8 cellular contexts compared by ENCODE assay signal in genomic region chr15:99704444-99704838, GRCh38. TPM values are rescaled to one million over a fixed set of nuclear protein-coding genes. Genes with fewer than 3 reads are reported as not detected.
A peak's percentile ranks its signal among the peaks of the same experiment; 100 is the strongest.
DNase-seq lines count a peak whose midpoint lies in the region; ATAC-seq and TF ChIP-seq lines count a peak whose summit lies in the region.

No MANE protein-coding gene starts in this region.

- no peak overlapping the region for H4K8ac ChIP-seq in mesendoderm (ENCODE audit: low read depth, low read length)

- H3K18ac ChIP-seq in mesendoderm (ENCODE audit: low read length), result no peak overlapping the region

- no peak overlapping the region for H2BK120ac ChIP-seq in mesendoderm (ENCODE audit: low read depth, low read length)

- TF ChIP-seq CTCF in GM12872 (IDR thresholded peaks at IDR 0.05; ENCODE audit: insufficient read depth, low read depth, low read length), result peak; percentile 62
- TF ChIP-seq CTCF in NB4 (IDR thresholded peaks at IDR 0.05; ENCODE audit: low read depth, low read length), result peak; percentile 70
- peak; percentile 63 to 71 (median 70) for TF ChIP-seq CTCF in vagina (IDR thresholded peaks at IDR 0.05)

- no peak overlapping the region for H3K23ac ChIP-seq in mesendoderm (ENCODE audit: low read length)

- no peak overlapping the region for H3K56ac ChIP-seq in mesendoderm (ENCODE audit: low read length)

- H2AK5ac ChIP-seq in mesendoderm (ENCODE audit: low read length), result no peak overlapping the region

- no peak overlapping the region for H3K27ac Mint-ChIP-seq in effector memory CD8-positive, alpha-beta T cell

- H3K27me3 ChIP-seq in SJCRH30 (no peaks in the 10 kb centered on the region), mesendoderm (ENCODE audit: insufficient read depth, low read length, poor library complexity) (no peaks in the 10 kb centered on the region), vagina (no peaks in the 10 kb centered on the region)

- no peak overlapping the region for H2BK5ac ChIP-seq in mesendoderm (ENCODE audit: low read length)

- H3K79me1 ChIP-seq in mesendoderm (ENCODE audit: low read length), result no peaks in the 10 kb centered on the region

- intact Hi-C loops in vagina (cut with DNase I), result no loop called here

- TF ChIP-seq POLR2A in NB4 (IDR thresholded peaks at IDR 0.05; ENCODE audit: extremely low read depth, insufficient read length) (no peak), vagina (IDR thresholded peaks at IDR 0.05) (no peak)

- ATAC-seq in HG02623 (IDR thresholded peaks at IDR 0.05; ENCODE audit: unreplicated experiment), result peak; percentile 61
- peak; percentile 86 for ATAC-seq in effector memory CD8-positive, alpha-beta T cell (replicated peaks)

- H3K36me3 ChIP-seq in SJCRH30 (no peaks in the 10 kb centered on the region; the same call in 1 of the 2 replicates), mesendoderm (ENCODE audit: control insufficient read depth, insufficient read depth, low read length) (no peaks in the 10 kb centered on the region), vagina (no peaks in the 10 kb centered on the region)

- no peaks in the 10 kb centered on the region for H3K9me3 Mint-ChIP-seq in effector memory CD8-positive, alpha-beta T cell

- peaks cover 0 to 6% of the 10 kb centered on the region in 2 donors for H3K4me1 Mint-ChIP-seq in effector memory CD8-positive, alpha-beta T cell (ENCODE audit: low read depth in 2 of 2)

- H3K4me3 Mint-ChIP-seq in effector memory CD8-positive, alpha-beta T cell, result no peak overlapping the region

- H3K4ac ChIP-seq in mesendoderm (ENCODE audit: low read depth, low read length), result no peak overlapping the region

- H4K5ac ChIP-seq in mesendoderm (ENCODE audit: low read length), result no peak overlapping the region

- peaks cover 14% of the 10 kb centered on the region for H3K4me1 ChIP-seq in SJCRH30
- peaks cover 4% of the 10 kb centered on the region for H3K4me1 ChIP-seq in mesendoderm (ENCODE audit: control insufficient read depth, low read depth, low read length)
- peaks cover 46% of the 10 kb centered on the region for H3K4me1 ChIP-seq in vagina

- H3K4me3 ChIP-seq in NB4 (ENCODE audit: low read depth, low read length) (no peak overlapping the region), SJCRH30 (no peak overlapping the region), mesendoderm (ENCODE audit: low read length) (no peak overlapping the region), vagina (no peak overlapping the region)

- peaks cover 4% of the 10 kb centered on the region for H3K36me3 Mint-ChIP-seq in effector memory CD8-positive, alpha-beta T cell (ENCODE audit: insufficient read depth)

- H3K9ac ChIP-seq in mesendoderm (ENCODE audit: low read length), result no peak overlapping the region

- H3K4me2 ChIP-seq in mesendoderm (ENCODE audit: low read length), result no peak overlapping the region

- H3K27me3 Mint-ChIP-seq in effector memory CD8-positive, alpha-beta T cell, result no peaks in the 10 kb centered on the region

- H3K9me3 ChIP-seq in SJCRH30 (replicated peaks) (no peaks in the 10 kb centered on the region), vagina (no peaks in the 10 kb centered on the region)

- H2BK15ac ChIP-seq in mesendoderm (replicated peaks; ENCODE audit: low read depth), result no peak overlapping the region

- no CpG with 5 or more reads among the region's 3 CpGs for WGBS in mesendoderm (ENCODE audit: extremely low coverage, insufficient coverage, low lambda C conversion rate)

- H3K79me2 ChIP-seq in mesendoderm (ENCODE audit: control insufficient read depth, insufficient read depth, low read length), result no peaks in the 10 kb centered on the region

- no peak overlapping the region for H3K27ac ChIP-seq in SJCRH30
- no peak overlapping the region for H3K27ac ChIP-seq in mesendoderm (ENCODE audit: low read depth, low read length)
- peak overlapping the region; percentile 85 for H3K27ac ChIP-seq in vagina

- DNase-seq in AG08396 (ENCODE audit: low spot score), result peak; percentile 60
- peak; percentile 87 for DNase-seq in NB4 (ENCODE audit: low read depth)
- DNase-seq in SJCRH30, result peak; percentile 48 to 91
- DNase-seq in effector memory CD8-positive, alpha-beta T cell, result peak; percentile 40 to 45 (median 40)
- peak; percentile 94 for DNase-seq in mesendoderm
- no peak for DNase-seq in vagina (ENCODE audit: extremely low spot score in 2 of 2)

RNA-seq across cellular contexts. Expression of gene LYSMD4, which starts 28.8 kb away (rescaled TPM):
- 7.5 and 7.7 TPM in 2 replicates for total RNA-seq in SJCRH30 (2014; rRNA removed; shearing (Covaris generic))
- 8.6 TPM for polyA plus RNA-seq in mesendoderm (2013, experiment 1 of 2)
- polyA plus RNA-seq in mesendoderm (2013, experiment 2 of 2), result 9.6 TPM
- 14.7 TPM for total RNA-seq in vagina

Comparison
In these comparisons a context has a peak if more than half of its experiments do, and no peak if none do; other contexts are left out.
1. DNase-seq: peak in AG08396 (single experiment), NB4 (single experiment), SJCRH30 (2 of 2), effector memory CD8-positive, alpha-beta T cell (3 of 3) and mesendoderm (single experiment); none in vagina (0 of 2).
2. Peak in every context shown above with its lines, with median percentiles within 50 percentile points of each other: CTCF ChIP-seq.